In the genomic region with DNA sequence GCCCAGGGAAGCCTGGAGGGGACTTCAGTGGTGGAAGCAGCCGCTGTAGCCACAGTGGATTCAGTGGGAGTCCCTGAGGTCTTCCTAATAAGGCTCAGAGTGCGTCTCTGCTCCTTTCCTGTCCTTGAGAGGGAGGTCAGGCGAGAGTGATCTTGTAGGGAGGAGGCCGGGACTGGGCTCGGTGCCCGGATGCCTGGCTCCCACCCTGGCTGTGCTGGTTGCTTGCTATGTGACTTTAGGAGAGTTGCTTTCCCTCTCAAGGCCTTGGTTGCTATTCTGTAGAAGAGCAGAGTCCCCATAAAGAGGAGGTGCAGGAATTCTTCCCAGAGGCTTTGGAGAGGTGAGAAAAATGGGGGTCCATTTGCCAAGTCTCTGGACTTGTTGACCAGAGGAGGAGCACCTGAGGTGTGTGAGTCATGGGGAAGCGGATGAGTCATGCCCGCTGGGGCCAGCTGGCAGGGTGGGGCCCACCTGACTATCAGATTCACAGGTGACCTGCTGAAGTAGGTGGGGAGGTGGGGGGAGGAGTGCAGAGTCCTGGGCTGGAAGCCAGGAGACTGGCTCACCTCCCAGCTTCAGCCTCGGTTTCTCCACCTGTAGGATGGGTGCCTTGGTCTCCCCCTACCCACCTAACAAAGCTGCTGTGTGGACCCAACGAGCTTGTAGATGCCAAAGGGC, we compare ENCODE assay signal across 1 cellular context.
A peak's percentile ranks its signal among the peaks of the same experiment; 100 is the strongest.
TF ChIP-seq lines count a peak whose summit lies in the region.

No MANE protein-coding gene starts in this region.

TF ChIP-seq in K562, 482 proteins besides CTCF, POLR2A, EP300 and RAD21 (continued from another document):
- TF ChIP-seq ZBTB2 (IDR thresholded peaks at IDR 0.05) = 0 out of 2 replicates have a peak, but pooled peaks have one; percentile 55
- no peak for TF ChIP-seq ZNF121 (CRISPR knock-in tag; conservative IDR thresholded peaks at IDR 0.05)
- no peak for TF ChIP-seq COPS2 (conservative IDR thresholded peaks at IDR 0.05)
- TF ChIP-seq PTRF (tag; IDR thresholded peaks at IDR 0.05) = 0 out of 2 replicates have a peak, but pooled peaks have one; percentile 37
- 0 out of 2 replicates have a peak, but pooled peaks have one; percentile 22 for TF ChIP-seq ELF4 (CRISPR knock-in tag; IDR thresholded peaks at IDR 0.05)
- no peak for TF ChIP-seq ZNF324 (CRISPR knock-in tag; IDR thresholded peaks at IDR 0.05)
